14 cellular contexts compared by ENCODE assay signal in genomic region chr20:13717631-13718044, GRCh38.
A peak's percentile ranks its signal among the peaks of the same experiment; 100 is the strongest.
DNase-seq lines count a peak whose midpoint lies in the region; ATAC-seq and TF ChIP-seq lines count a peak whose summit lies in the region.
"Had no signal": no experiment of that assay in that cellular context is flagged by ENCODE, and none has a peak within 500 bp of the region (broad histone marks: within the 10 kb centered on the region; RNA-seq: fewer than 3 reads in every experiment).

No MANE protein-coding gene starts in this region.

- peaks cover 12% of the 10 kb centered on the region for H3K4me1 ChIP-seq in OCI-LY3 (ENCODE audit: low read length)
- H3K4me1 ChIP-seq: pancreas had no signal

- no peaks in the 10 kb centered on the region for H3K4me1 Mint-ChIP-seq in stimulated activated naive CD8-positive, alpha-beta T cell treated with anti-CD3 and anti-CD28 coated beads, Interleukin-15, amount 100 ng/mL, for 72 hours
- H3K4me1 Mint-ChIP-seq in mesothelial cell of epicardium, result no peaks in the 10 kb centered on the region

- no peaks in the 10 kb centered on the region for H3K9me3 ChIP-seq in OCI-LY3 (ENCODE audit: insufficient read depth, low read length)
- H3K9me3 ChIP-seq: pancreas had no signal

- peaks cover 38% of the 10 kb centered on the region for H3K36me3 ChIP-seq in OCI-LY3 (replicated peaks; ENCODE audit: low read depth, low read length)

- peak; percentile 96 for ATAC-seq in GM18520 (IDR thresholded peaks at IDR 0.05; ENCODE audit: unreplicated experiment)
- peak; percentile 87 for ATAC-seq in GM21367 (IDR thresholded peaks at IDR 0.05; ENCODE audit: unreplicated experiment)
- ATAC-seq in HG03045 (IDR thresholded peaks at IDR 0.05; ENCODE audit: unreplicated experiment), result peak; percentile 96
- ATAC-seq in stimulated activated naive CD8-positive, alpha-beta T cell treated with anti-CD3 and anti-CD28 coated beads, Interleukin-15, amount 100 ng/mL, for 72 hours, result no peak
- ATAC-seq: activated CD8-positive, alpha-beta T cell treated with anti-CD3 and anti-CD28 coated beads for 36 hours; HCT116; left cardiac atrium; pancreas had no signal

- H3K4me3 ChIP-seq in OCI-LY3 (ENCODE audit: low read length), result no peak overlapping the region
- H3K4me3 ChIP-seq: adrenal gland, pancreas had no signal

- no peaks in the 10 kb centered on the region for H3K9me3 Mint-ChIP-seq in stimulated activated naive CD8-positive, alpha-beta T cell treated with anti-CD3 and anti-CD28 coated beads, Interleukin-15, amount 100 ng/mL, for 72 hours
- H3K9me3 Mint-ChIP-seq in mesothelial cell of epicardium, result no peaks in the 10 kb centered on the region
- H3K9me3 Mint-ChIP-seq: activated CD8-positive, alpha-beta T cell treated with anti-CD3 and anti-CD28 coated beads for 36 hours had no signal

- H3K4me3 Mint-ChIP-seq in stimulated activated naive CD8-positive, alpha-beta T cell treated with anti-CD3 and anti-CD28 coated beads, Interleukin-15, amount 100 ng/mL, for 72 hours, result no peak overlapping the region
- no peak overlapping the region for H3K4me3 Mint-ChIP-seq in mesothelial cell of epicardium
- H3K4me3 Mint-ChIP-seq: activated CD8-positive, alpha-beta T cell treated with anti-CD3 and anti-CD28 coated beads for 36 hours had no signal

- H3K36me3 Mint-ChIP-seq in mesothelial cell of epicardium, result peaks cover 37% of the 10 kb centered on the region

- no peaks in the 10 kb centered on the region for H3K27me3 ChIP-seq in OCI-LY3 (ENCODE audit: low read depth, low read length)
- H3K27me3 ChIP-seq: adrenal gland, pancreas had no signal

- H3K27ac ChIP-seq in OCI-LY3 (ENCODE audit: low read length), result peak overlapping the region; percentile 14; the same call in 1 of the 2 replicates
- H3K27ac ChIP-seq: adrenal gland, pancreas had no signal

- no peaks in the 10 kb centered on the region for H3K27me3 Mint-ChIP-seq in stimulated activated naive CD8-positive, alpha-beta T cell treated with anti-CD3 and anti-CD28 coated beads, Interleukin-15, amount 100 ng/mL, for 72 hours
- no peaks in the 10 kb centered on the region for H3K27me3 Mint-ChIP-seq in mesothelial cell of epicardium (ENCODE audit: low read depth)
- H3K27me3 Mint-ChIP-seq: activated CD8-positive, alpha-beta T cell treated with anti-CD3 and anti-CD28 coated beads for 36 hours had no signal

- H2AFZ ChIP-seq in OCI-LY3 (ENCODE audit: low read depth, low read length), result no peak overlapping the region

- 0 out of 2 replicates have a peak, but pooled peaks cover 5% of the 10 kb centered on the region for H3K79me2 ChIP-seq in OCI-LY3 (ENCODE audit: low read length)

- H3K27ac Mint-ChIP-seq in stimulated activated naive CD8-positive, alpha-beta T cell treated with anti-CD3 and anti-CD28 coated beads, Interleukin-15, amount 100 ng/mL, for 72 hours, result no peak overlapping the region
- no peak overlapping the region for H3K27ac Mint-ChIP-seq in mesothelial cell of epicardium
- H3K27ac Mint-ChIP-seq: activated CD8-positive, alpha-beta T cell treated with anti-CD3 and anti-CD28 coated beads for 36 hours had no signal

- H3K4me2 ChIP-seq in OCI-LY3 (ENCODE audit: low read length), result no peak overlapping the region

- TF ChIP-seq CTCF in OCI-LY3 (IDR thresholded peaks at IDR 0.05; ENCODE audit: low read depth, low read length) (no peak), mesothelial cell of epicardium (IDR thresholded peaks at IDR 0.05; ENCODE audit: unreplicated experiment) (no peak)

- H3K9ac ChIP-seq in OCI-LY3 (ENCODE audit: low read length), result no peak overlapping the region

- DNase-seq in stimulated activated naive CD8-positive, alpha-beta T cell treated with anti-CD3 and anti-CD28 coated beads, Interleukin-15, amount 100 ng/mL, for 72 hours, result no peak
- no peak for DNase-seq in mesothelial cell of epicardium (ENCODE audit: low spot score in 2 of 2, unreplicated experiment in 2 of 2)
- DNase-seq in DMS79 treated with DMSO at 0.1 percent for 48 hours (lab: John Stamatoyannopoulos, UW), result no peak
- DNase-seq in NCI-H146 treated with DMSO at 0.1 percent for 48 hours (lab: John Stamatoyannopoulos, UW; ENCODE audit: unreplicated experiment), result no peak
- DNase-seq: activated CD8-positive, alpha-beta T cell treated with anti-CD3 and anti-CD28 coated beads for 36 hours; adrenal gland; left cardiac atrium; NCI-H187 treated with DMSO at 0.1 percent for 48 hours; pancreas had no signal

- H4K20me1 ChIP-seq in OCI-LY3 (ENCODE audit: insufficient read depth, low read length), result no peaks in the 10 kb centered on the region
